Comparison of ENCODE assay signal across 1 cellular context in genomic region chr3:195253981-195254432, GRCh38.
TF ChIP-seq lines count a peak whose summit lies in the region.

No MANE protein-coding gene starts in this region.

TF ChIP-seq in H1, 55 proteins besides CTCF, POLR2A, EP300 and RAD21 (continued from another document):
- TF ChIP-seq CHD7 (IDR thresholded peaks at IDR 0.05; ENCODE audit: insufficient replicate concordance, low read length) (no peak), ATF2 (IDR thresholded peaks at IDR 0.05; ENCODE audit: low read length) (no peak), RXRA (IDR thresholded peaks at IDR 0.05; ENCODE audit: insufficient read depth, low read depth, low read length) (no peak), SRF (IDR thresholded peaks at IDR 0.05; ENCODE audit: low read depth, low read length) (no peak), SP4 (IDR thresholded peaks at IDR 0.05; ENCODE audit: low read length) (no peak), YY1 (IDR thresholded peaks at IDR 0.05; ENCODE audit: low read depth, low read length) (no peak)
